Comparison of ENCODE assay signal across 12 cellular contexts in genomic region chr17:67836205-67836987, GRCh38. TPM values are rescaled to one million over a fixed set of nuclear protein-coding genes. Genes with fewer than 3 reads are reported as not detected.
A peak's percentile ranks its signal among the peaks of the same experiment; 100 is the strongest.
DNase-seq lines count a peak whose midpoint lies in the region; ATAC-seq and TF ChIP-seq lines count a peak whose summit lies in the region.
"Had no signal": no experiment of that assay in that cellular context is flagged by ENCODE, and none has a peak within 500 bp of the region (broad histone marks: within the 10 kb centered on the region; RNA-seq: fewer than 3 reads in every experiment).

No MANE protein-coding gene starts in this region.

- 32% methylated on average over 4 of the region's 4 CpGs for WGBS in mammary epithelial cell (ENCODE audit: low coverage, missing lambda C conversion rate)

- no peak overlapping the region for H3K4me3 ChIP-seq in CD8-positive, alpha-beta memory T cell (ENCODE audit: low read length)
- H3K4me3 ChIP-seq in mammary epithelial cell (replicated peaks in 1 of 3; ENCODE audit: insufficient read depth in 1 of 3, low read depth in 2 of 3, low read length in 3 of 3) = no peak overlapping the region
- H3K4me3 ChIP-seq: thoracic aorta had no signal

- ATAC-seq in omental fat pad (ENCODE audit: low FRiP score) = peak; percentile 49
- no peak for ATAC-seq in GM21515 (IDR thresholded peaks at IDR 0.05; ENCODE audit: unreplicated experiment)
- ATAC-seq in HG02973 (IDR thresholded peaks at IDR 0.05; ENCODE audit: unreplicated experiment) = no peak

- no TSS peak for BruUV-seq in mammary epithelial cell (replicated peaks; lab: Mats Ljungman, UMichigan)

- no peaks in the 10 kb centered on the region for H3K9me3 ChIP-seq in CD8-positive, alpha-beta memory T cell (ENCODE audit: low read length)
- H3K9me3 ChIP-seq in mammary epithelial cell (replicated peaks; ENCODE audit: insufficient read depth, low read length) = no peaks in the 10 kb centered on the region
- H3K9me3 ChIP-seq: thoracic aorta had no signal

- H3K27me3 Mint-ChIP-seq in CD8-positive, alpha-beta memory T cell = no peaks in the 10 kb centered on the region

- peaks cover 65 to 90% (median 90%) of the 10 kb centered on the region in 3 donors for H3K4me1 Mint-ChIP-seq in CD8-positive, alpha-beta memory T cell

- TF ChIP-seq CTCF in mammary epithelial cell (conservative IDR thresholded peaks at IDR 0.05 in 1 of 2, IDR thresholded peaks at IDR 0.05 in 1 of 2; ENCODE audit: extremely low read depth in 1 of 2, insufficient read depth in 1 of 2, low read depth in 1 of 2, low read length in 2 of 2) (no peak), omental fat pad (IDR thresholded peaks at IDR 0.05) (no peak)

- H3K9me3 Mint-ChIP-seq in CD8-positive, alpha-beta memory T cell = no peaks in the 10 kb centered on the region

- H4K20me1 ChIP-seq in mammary epithelial cell (ENCODE audit: insufficient read depth, low read length) = no peaks in the 10 kb centered on the region

- CTCF ChIA-PET in CD8-positive, alpha-beta memory T cell (lab: Charles Lee) = interaction anchor here (0.7 kb wide), 1 partner anchor 19 kb away, joined by 3 read pairs; no protein-coding TSS in a partner anchor
- CTCF ChIA-PET in mammary epithelial cell (lab: Charles Lee; ENCODE audit: low non-redundant PET) = no interaction called here

- H3K36me3 Mint-ChIP-seq in CD8-positive, alpha-beta memory T cell = peaks cover 0 to 18% (median 0%) of the 10 kb centered on the region in 3 donors

- H3K27ac Mint-ChIP-seq in CD8-positive, alpha-beta memory T cell = peak overlapping the region in 4 of 8 donors; percentile 13 to 64 (median 50)

- in situ Hi-C loops in mammary epithelial cell (cut with MboI; ENCODE audit: low sequenced_read_pairs in 2 of 2) = no loop called here

- DNase-seq in CD8-positive, alpha-beta memory T cell = no peak
- DNase-seq in HS-5 (ENCODE audit: low read depth) (peak; percentile 75), mammary epithelial cell (no peak), omental fat pad (ENCODE audit: low spot score) (no peak), posterior vena cava (ENCODE audit: low spot score) (no peak)
- DNase-seq: activated CD4-positive, alpha-beta T cell treated with anti-CD3 and anti-CD28 coated beads for 4 hours; kidney; NCI-H446; SHP77 had no signal

- H3K4me1 ChIP-seq in CD8-positive, alpha-beta memory T cell (ENCODE audit: insufficient read depth, low read length) = peaks cover 53% of the 10 kb centered on the region
- H3K4me1 ChIP-seq in mammary epithelial cell (ENCODE audit: insufficient read depth, low read length) = peaks cover 6% of the 10 kb centered on the region

- H3K36me3 ChIP-seq in CD8-positive, alpha-beta memory T cell (ENCODE audit: insufficient read depth, low read length) = no peaks in the 10 kb centered on the region
- H3K36me3 ChIP-seq in mammary epithelial cell (ENCODE audit: insufficient read depth, low read length) = no peaks in the 10 kb centered on the region
- H3K36me3 ChIP-seq: thoracic aorta had no signal

- peaks cover 93% of the 10 kb centered on the region for H3K79me2 ChIP-seq in mammary epithelial cell (ENCODE audit: insufficient read depth, low read length)

- H3K4me2 ChIP-seq in mammary epithelial cell (ENCODE audit: insufficient read depth, low read depth, low read length) = peak overlapping the region; percentile 24

- intact Hi-C loops in mammary epithelial cell (cut with micrococcal nuclease) = no loop called here
- intact Hi-C loops in posterior vena cava (cut with DNase I) = no loop called here

- dilution Hi-C loops in mammary epithelial cell (cut with HindIII; ENCODE audit: low sequenced_read_pairs) = no loop called here

- H3K27me3 ChIP-seq in CD8-positive, alpha-beta memory T cell (ENCODE audit: insufficient read depth, low read length, poor library complexity, severe bottlenecking) = no peaks in the 10 kb centered on the region
- H3K27me3 ChIP-seq in mammary epithelial cell (ENCODE audit: insufficient read depth, low read length) = no peaks in the 10 kb centered on the region

- no peak overlapping the region for H2AFZ ChIP-seq in mammary epithelial cell (ENCODE audit: low read depth, low read length)

- H3K27ac ChIP-seq in CD8-positive, alpha-beta memory T cell (ENCODE audit: low read depth, low read length) = no peak overlapping the region
- H3K27ac ChIP-seq in mammary epithelial cell (ENCODE audit: insufficient read depth, low read depth, low read length) = no peak overlapping the region
- H3K27ac ChIP-seq: thoracic aorta had no signal

- POLR2A ChIA-PET in CD8-positive, alpha-beta memory T cell (lab: Charles Lee) = no interaction called here

- peak overlapping the region in 4 of 7 donors; percentile 1 to 62 (median 18) for H3K4me3 Mint-ChIP-seq in CD8-positive, alpha-beta memory T cell

- H3K9ac ChIP-seq in mammary epithelial cell (ENCODE audit: insufficient read depth, low read length) = no peak overlapping the region

RNA-seq across cellular contexts. Expression of gene BPTF, which starts 11.1 kb away (rescaled TPM):
- total RNA-seq in CD8-positive, alpha-beta memory T cell = 10 to 100 TPM; 78.8 to 82.4 TPM
- polyA plus RNA-seq in CD8-positive, alpha-beta memory T cell = 25.1 TPM
- total RNA-seq in mammary epithelial cell = 10 to 100 TPM; 54.1 to 54.3 TPM
- polyA plus RNA-seq in mammary epithelial cell = 45.4 TPM
- polyA minus RNA-seq in mammary epithelial cell = 81.5 TPM
- total RNA-seq in omental fat pad = 100 to 1,000 TPM in 1 of 4 donors, 10 to 100 TPM in 3; 56.9 to 106 (median 72.6) TPM
- total RNA-seq in posterior vena cava = 10 to 100 TPM; 70.1 to 70.8 TPM
